ENCODE assay signal across 14 cellular contexts in genomic region chr10:125023269-125023668, GRCh38.
A peak's percentile ranks its signal among the peaks of the same experiment; 100 is the strongest.
DNase-seq lines count a peak whose midpoint lies in the region; ATAC-seq and FAIRE-seq lines count a peak whose summit lies in the region.
"Had no signal": no experiment of that assay in that cellular context is flagged by ENCODE, and none has a peak within 500 bp of the region (broad histone marks: within the 10 kb centered on the region; RNA-seq: fewer than 3 reads in every experiment).

No MANE protein-coding gene starts in this region.

- H3K4me2 ChIP-seq in GM23248 (ENCODE audit: unreplicated experiment) = no peak overlapping the region

- H3K9me3 Mint-ChIP-seq in activated T-helper 2 cell treated with anti-CD3 and anti-CD28 coated beads, Interferon-gamma antibody, Interleukin-2, Interleukin-4, amounts not matched to agents 10 μg/mL and 5 μg/mL and 100 μg/mL, durations not matched to agents 14 hours and 24 hours and 36 hours = no peaks in the 10 kb centered on the region
- H3K9me3 Mint-ChIP-seq: activated CD4-positive, alpha-beta memory T cell treated with anti-CD3 and anti-CD28 coated beads for 36 hours; activated naive CD8-positive, alpha-beta T cell treated with anti-CD3 and anti-CD28 coated beads, Interleukin-2, amount 50 U/mL, for 24 hours had no signal

- H3K4me3 Mint-ChIP-seq in activated T-helper 2 cell treated with anti-CD3 and anti-CD28 coated beads, Interferon-gamma antibody, Interleukin-2, Interleukin-4, amounts not matched to agents 10 μg/mL and 5 μg/mL and 100 μg/mL, durations not matched to agents 14 hours and 24 hours and 36 hours (ENCODE audit: low read depth) = no peak overlapping the region
- H3K4me3 Mint-ChIP-seq: activated CD4-positive, alpha-beta memory T cell treated with anti-CD3 and anti-CD28 coated beads for 36 hours; activated naive CD8-positive, alpha-beta T cell treated with anti-CD3 and anti-CD28 coated beads, Interleukin-2, amount 50 U/mL, for 24 hours had no signal

- no peak overlapping the region for H2AFZ ChIP-seq in GM23248

- peak; percentile 74 for DNase-seq in HuH-7.5 (ENCODE audit: low spot score)
- DNase-seq in NCI-H748 (lab: John Stamatoyannopoulos, UW; ENCODE audit: unreplicated experiment) = peak; percentile 88
- no peak for DNase-seq in left cardiac atrium
- peak; percentile 41 for DNase-seq in small intestine
- no peak for DNase-seq in AG08396 (ENCODE audit: low spot score)
- no peak for DNase-seq in GM23248
- no peak for DNase-seq in activated T-helper 2 cell treated with anti-CD3 and anti-CD28 coated beads, Interferon-gamma antibody, Interleukin-2, Interleukin-4, amounts not matched to agents 10 μg/mL and 5 μg/mL and 100 μg/mL, durations not matched to agents 14 hours and 24 hours and 36 hours (ENCODE audit: low spot score)
- DNase-seq: activated CD4-positive, alpha-beta memory T cell treated with anti-CD3 and anti-CD28 coated beads for 36 hours; activated naive CD8-positive, alpha-beta T cell treated with anti-CD3 and anti-CD28 coated beads, Interleukin-2, amount 50 U/mL, for 24 hours; DND-41; upper lobe of left lung had no signal

- peaks cover 91% of the 10 kb centered on the region for H3K79me2 ChIP-seq in GM23248 (ENCODE audit: insufficient read depth)

- H3K27ac ChIP-seq in small intestine (ENCODE audit: low read depth in 1 of 2, low read length in 1 of 2) (no peak overlapping the region), GM23248 (no peak overlapping the region)

- no peaks in the 10 kb centered on the region for H3K9me2 ChIP-seq in GM23248 (ENCODE audit: insufficient read depth)

- no peak overlapping the region for H3K9ac ChIP-seq in GM23248

- 16 to 55% (median 36%) methylated on average over 20 to 22 of the region's 22 CpGs for WGBS in small intestine, 3 donors
- 75 to 80% methylated on average over 22 of the region's 22 CpGs for WGBS in GM23248 (ENCODE audit: low coverage in 1 of 2, low lambda C conversion rate in 2 of 2, missing lambda C conversion rate in 2 of 2), 2 experiments

- FAIRE-seq in small intestine (lab: Jason Lieb, UNC) = no peak
- FAIRE-seq: H1 had no signal

- H3K36me3 ChIP-seq in small intestine (ENCODE audit: control insufficient read depth in 2 of 2, insufficient read depth in 2 of 2, low read length in 2 of 2) (peaks cover 0 to 2% of the 10 kb centered on the region in 2 donors), GM23248 (ENCODE audit: low read depth) (no peaks in the 10 kb centered on the region)

- peaks cover 2 to 6% of the 10 kb centered on the region in 2 donors for H3K4me1 ChIP-seq in small intestine (ENCODE audit: control insufficient read depth in 2 of 2, insufficient read depth in 1 of 2, low read depth in 1 of 2, low read length in 1 of 2)
- peaks cover 8% of the 10 kb centered on the region for H3K4me1 ChIP-seq in GM23248 (ENCODE audit: insufficient read depth)

- intact Hi-C loops in left cardiac atrium (cut with DNase I) = no loop called here
- intact Hi-C loops in activated T-helper 2 cell treated with anti-CD3 and anti-CD28 coated beads, Interferon-gamma antibody, Interleukin-2, Interleukin-4, amounts not matched to agents 10 μg/mL and 5 μg/mL and 100 μg/mL, durations not matched to agents 14 hours and 24 hours and 36 hours (cut with micrococcal nuclease) = no loop called here

- H4K20me1 ChIP-seq in GM23248 (ENCODE audit: insufficient read depth) = peaks cover 13% of the 10 kb centered on the region; the same call in 1 of the 2 replicates

- H3K4me3 ChIP-seq in small intestine (ENCODE audit: low read depth in 1 of 2, low read length in 2 of 2) (no peak overlapping the region), GM23248 (no peak overlapping the region)
- H3K4me3 ChIP-seq: upper lobe of left lung had no signal

- H3K27ac Mint-ChIP-seq in activated T-helper 2 cell treated with anti-CD3 and anti-CD28 coated beads, Interferon-gamma antibody, Interleukin-2, Interleukin-4, amounts not matched to agents 10 μg/mL and 5 μg/mL and 100 μg/mL, durations not matched to agents 14 hours and 24 hours and 36 hours = no peak overlapping the region
- H3K27ac Mint-ChIP-seq: activated CD4-positive, alpha-beta memory T cell treated with anti-CD3 and anti-CD28 coated beads for 36 hours; activated naive CD8-positive, alpha-beta T cell treated with anti-CD3 and anti-CD28 coated beads, Interleukin-2, amount 50 U/mL, for 24 hours had no signal

- ATAC-seq in left cardiac atrium (peak; percentile 7 to 47), GM19328 (IDR thresholded peaks at IDR 0.05; ENCODE audit: unreplicated experiment) (no peak)
- ATAC-seq: activated naive CD8-positive, alpha-beta T cell treated with anti-CD3 and anti-CD28 coated beads, Interleukin-2, amount 50 U/mL, for 24 hours had no signal

- H3K27me3 ChIP-seq in small intestine (ENCODE audit: control insufficient read depth in 2 of 2, insufficient read depth in 2 of 2, low read length in 2 of 2) (no peaks in the 10 kb centered on the region), GM23248 (replicated peaks; ENCODE audit: insufficient read depth) (no peaks in the 10 kb centered on the region)
- H3K27me3 ChIP-seq: neutrophil, upper lobe of left lung had no signal

- H3K36me3 Mint-ChIP-seq in activated T-helper 2 cell treated with anti-CD3 and anti-CD28 coated beads, Interferon-gamma antibody, Interleukin-2, Interleukin-4, amounts not matched to agents 10 μg/mL and 5 μg/mL and 100 μg/mL, durations not matched to agents 14 hours and 24 hours and 36 hours (ENCODE audit: low read depth) = no peaks in the 10 kb centered on the region
- H3K36me3 Mint-ChIP-seq: activated CD4-positive, alpha-beta memory T cell treated with anti-CD3 and anti-CD28 coated beads for 36 hours had no signal

- in situ Hi-C loops in GM23248 (cut with MboI) = no loop called here

- no peaks in the 10 kb centered on the region for H3K4me1 Mint-ChIP-seq in activated T-helper 2 cell treated with anti-CD3 and anti-CD28 coated beads, Interferon-gamma antibody, Interleukin-2, Interleukin-4, amounts not matched to agents 10 μg/mL and 5 μg/mL and 100 μg/mL, durations not matched to agents 14 hours and 24 hours and 36 hours (ENCODE audit: low read depth)
- H3K4me1 Mint-ChIP-seq: activated naive CD8-positive, alpha-beta T cell treated with anti-CD3 and anti-CD28 coated beads, Interleukin-2, amount 50 U/mL, for 24 hours had no signal

- peaks cover 7% of the 10 kb centered on the region; the same call in 1 of the 2 replicates for H3F3A ChIP-seq in GM23248 (ENCODE audit: insufficient read depth)

- H3K27me3 Mint-ChIP-seq in activated T-helper 2 cell treated with anti-CD3 and anti-CD28 coated beads, Interferon-gamma antibody, Interleukin-2, Interleukin-4, amounts not matched to agents 10 μg/mL and 5 μg/mL and 100 μg/mL, durations not matched to agents 14 hours and 24 hours and 36 hours (ENCODE audit: low read depth) = peaks cover 6% of the 10 kb centered on the region
- H3K27me3 Mint-ChIP-seq: activated CD4-positive, alpha-beta memory T cell treated with anti-CD3 and anti-CD28 coated beads for 36 hours; activated naive CD8-positive, alpha-beta T cell treated with anti-CD3 and anti-CD28 coated beads, Interleukin-2, amount 50 U/mL, for 24 hours had no signal

- H3K9me3 ChIP-seq in small intestine (ENCODE audit: control insufficient read depth, low read depth) (no peaks in the 10 kb centered on the region), GM23248 (ENCODE audit: low read depth) (no peaks in the 10 kb centered on the region)
- H3K9me3 ChIP-seq: neutrophil, upper lobe of left lung had no signal

Comparison
In these comparisons a context has a peak if more than half of its experiments do, and no peak if none do; other contexts are left out.
1. DNase-seq: peak in HuH-7.5 (single experiment), NCI-H748 (single experiment) and small intestine (single experiment); none in left cardiac atrium (single experiment), AG08396 (single experiment), GM23248 (single experiment) and activated T-helper 2 cell treated with anti-CD3 and anti-CD28 coated beads, Interferon-gamma antibody, Interleukin-2, Interleukin-4, amounts not matched to agents 10 μg/mL and 5 μg/mL and 100 μg/mL, durations not matched to agents 14 hours and 24 hours and 36 hours (single experiment).